In the genomic region with DNA sequence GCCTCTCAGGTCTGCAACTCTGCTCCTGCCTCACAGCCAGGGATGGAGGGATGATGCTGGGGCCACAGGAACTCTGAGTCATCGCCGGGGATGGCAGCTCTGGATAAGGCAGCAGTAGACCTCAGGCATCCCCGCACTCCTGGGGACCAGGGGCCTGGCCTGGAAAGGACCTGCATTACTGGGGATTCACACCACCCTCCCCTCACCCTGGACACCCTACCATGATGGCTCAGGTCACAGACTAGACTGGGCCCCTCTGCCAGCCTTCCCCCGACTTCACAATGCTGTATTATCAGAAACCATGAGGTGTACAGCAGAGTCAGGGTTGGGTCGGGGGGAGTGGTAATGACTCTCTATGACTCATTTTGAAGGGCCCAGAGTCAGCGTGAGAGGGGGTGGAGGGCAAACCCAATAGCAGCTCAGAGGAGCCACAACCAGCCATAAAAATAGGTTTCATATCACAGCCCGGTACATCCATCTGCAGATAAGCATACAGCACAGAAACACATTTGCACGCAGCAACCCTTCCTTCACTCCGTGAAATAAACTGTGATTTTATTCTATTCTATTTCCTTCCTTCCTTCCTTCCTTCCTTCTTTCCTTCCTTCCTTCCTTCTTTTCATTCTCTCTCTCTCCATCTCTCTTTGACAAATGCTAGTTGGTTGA, we compare ENCODE assay signal across 8 cellular contexts. TPM values are rescaled to one million over a fixed set of nuclear protein-coding genes. Genes with fewer than 3 reads are reported as not detected.
A peak's percentile ranks its signal among the peaks of the same experiment; 100 is the strongest.
DNase-seq lines count a peak whose midpoint lies in the region; ATAC-seq and TF ChIP-seq lines count a peak whose summit lies in the region.

No MANE protein-coding gene starts in this region.

- H3K27ac Mint-ChIP-seq in CD8-positive, alpha-beta T cell = peak overlapping the region; percentile 37
- no peak overlapping the region for H3K27ac Mint-ChIP-seq in progenitor cell of endocrine pancreas

- H3K36me3 Mint-ChIP-seq in CD8-positive, alpha-beta T cell = no peaks in the 10 kb centered on the region
- H3K36me3 Mint-ChIP-seq in progenitor cell of endocrine pancreas (ENCODE audit: insufficient read depth) = no peaks in the 10 kb centered on the region

- no peak overlapping the region for H3K27ac ChIP-seq in CD8-positive, alpha-beta T cell (ENCODE audit: low read depth, low read length)
- H3K27ac ChIP-seq in left lung = no peak overlapping the region

- no peaks in the 10 kb centered on the region for H3K27me3 ChIP-seq in CD8-positive, alpha-beta T cell (ENCODE audit: insufficient read depth, low read length)
- H3K27me3 ChIP-seq in left lung = peaks cover 0 to 8% of the 10 kb centered on the region in 2 donors

- CTCF ChIA-PET in CD8-positive, alpha-beta T cell (lab: Charles Lee) = no interaction called here

- no peaks in the 10 kb centered on the region for H3K36me3 ChIP-seq in CD8-positive, alpha-beta T cell (ENCODE audit: insufficient read depth, low read length)
- H3K36me3 ChIP-seq in left lung = no peaks in the 10 kb centered on the region

- DNase-seq in CD8-positive, alpha-beta T cell = peak in 6 of 7 experiments; percentile 23 to 76 (median 48)
- peak; percentile 81 for DNase-seq in activated CD8-positive, alpha-beta memory T cell treated with anti-CD3 and anti-CD28 coated beads, Interleukin-2, amount 50 U/mL, for 48 hours
- DNase-seq in left lung (no peak), NCI-H1105 (lab: John Stamatoyannopoulos, UW) (no peak), progenitor cell of endocrine pancreas (ENCODE audit: low spot score, unreplicated experiment) (no peak), SKM-1 treated with dmso at 0.1 percent for 144 hours (lab: John Stamatoyannopoulos, UW; ENCODE audit: unreplicated experiment) (no peak), NCI-H446 treated with DMSO at 0.1 percent for 48 hours (lab: John Stamatoyannopoulos, UW) (no peak)

- no peak for TF ChIP-seq CTCF in CD8-positive, alpha-beta T cell (IDR thresholded peaks at IDR 0.05)
- no peak for TF ChIP-seq CTCF in left lung (IDR thresholded peaks at IDR 0.05)
- TF ChIP-seq CTCF in progenitor cell of endocrine pancreas (IDR thresholded peaks at IDR 0.05; ENCODE audit: unreplicated experiment) = no peak

- POLR2A ChIA-PET in CD8-positive, alpha-beta T cell (lab: Charles Lee) = no interaction called here

- intact Hi-C loops in CD8-positive, alpha-beta T cell (cut with DNase I, micrococcal nuclease) = no loop called here
- intact Hi-C loops in left lung (cut with DNase I) = no loop called here

- peaks cover 2% of the 10 kb centered on the region for H3K27me3 Mint-ChIP-seq in CD8-positive, alpha-beta T cell (ENCODE audit: low read depth)
- H3K27me3 Mint-ChIP-seq in progenitor cell of endocrine pancreas = peaks cover 6% of the 10 kb centered on the region

- no peaks in the 10 kb centered on the region for H3K9me3 ChIP-seq in CD8-positive, alpha-beta T cell (ENCODE audit: low read length)
- no peaks in the 10 kb centered on the region for H3K9me3 ChIP-seq in left lung

- peak; percentile 97 for ATAC-seq in CD8-positive, alpha-beta T cell
- ATAC-seq in HG03095 (IDR thresholded peaks at IDR 0.05; ENCODE audit: unreplicated experiment) (peak; percentile 72), left lung (peak; percentile 65)

- H3K4me1 ChIP-seq in CD8-positive, alpha-beta T cell (ENCODE audit: insufficient read depth, low read length) = peaks cover 18% of the 10 kb centered on the region
- H3K4me1 ChIP-seq in left lung = no peaks in the 10 kb centered on the region

- peak overlapping the region; percentile 5 for H3K4me3 Mint-ChIP-seq in CD8-positive, alpha-beta T cell
- H3K4me3 Mint-ChIP-seq in progenitor cell of endocrine pancreas (ENCODE audit: low read depth) = no peak overlapping the region

- H3K4me3 ChIP-seq in CD8-positive, alpha-beta T cell (ENCODE audit: low read depth, low read length) = no peak overlapping the region
- no peak overlapping the region for H3K4me3 ChIP-seq in left lung

- peaks cover 30% of the 10 kb centered on the region for H3K4me1 Mint-ChIP-seq in CD8-positive, alpha-beta T cell (ENCODE audit: low read depth)
- peaks cover 1% of the 10 kb centered on the region for H3K4me1 Mint-ChIP-seq in progenitor cell of endocrine pancreas (ENCODE audit: low read depth)

- H3K9me3 Mint-ChIP-seq in CD8-positive, alpha-beta T cell = peaks cover 6% of the 10 kb centered on the region
- H3K9me3 Mint-ChIP-seq in progenitor cell of endocrine pancreas (ENCODE audit: low read depth) = no peaks in the 10 kb centered on the region

RNA-seq across cellular contexts. Expression of gene DYNLRB2, which starts 28.8 kb away (rescaled TPM):
- not detected for total RNA-seq in CD8-positive, alpha-beta T cell
- total RNA-seq in left lung (1 to 10 TPM in 1 of 2 donors, not detected in 1; 5.3 TPM), progenitor cell of endocrine pancreas (2.2 and 3.6 TPM in 2 replicates)

Comparison
In these comparisons a context has a peak if more than half of its experiments do, and no peak if none do; other contexts are left out.
1. DNase-seq: peak in CD8-positive, alpha-beta T cell (6 of 7) and activated CD8-positive, alpha-beta memory T cell treated with anti-CD3 and anti-CD28 coated beads, Interleukin-2, amount 50 U/mL, for 48 hours (single experiment); none in left lung (0 of 2), NCI-H1105 (single experiment), progenitor cell of endocrine pancreas (single experiment), SKM-1 treated with dmso at 0.1 percent for 144 hours (single experiment) and NCI-H446 treated with DMSO at 0.1 percent for 48 hours (single experiment).
2. Peak in every context shown above with its lines, with median percentiles within 50 percentile points of each other: ATAC-seq.